ENCODE assay signal across 9 cellular contexts in genomic region chr11:47924184-47924671, GRCh38. TPM values are rescaled to one million over a fixed set of nuclear protein-coding genes. Genes with fewer than 3 reads are reported as not detected.
DNase-seq lines count a peak whose midpoint lies in the region; ATAC-seq and TF ChIP-seq lines count a peak whose summit lies in the region.
"Had no signal": no experiment of that assay in that cellular context is flagged by ENCODE, and none has a peak within 500 bp of the region (broad histone marks: within the 10 kb centered on the region; RNA-seq: fewer than 3 reads in every experiment).

No MANE protein-coding gene starts in this region.

- H3K27me3 Mint-ChIP-seq in activated naive CD4-positive, alpha-beta T cell treated with anti-CD3 and anti-CD28 coated beads, Interleukin-2, amount 50 U/mL, for 24 hours: no peaks in the 10 kb centered on the region
- H3K27me3 Mint-ChIP-seq in type B pancreatic cell: no peaks in the 10 kb centered on the region
- H3K27me3 Mint-ChIP-seq: activated CD8-positive, alpha-beta memory T cell treated with anti-CD3 and anti-CD28 coated beads, Interleukin-2, amount 10 ng/mL, durations not matched to agents 7 days and 5 days had no signal

- H3K27ac Mint-ChIP-seq in activated naive CD4-positive, alpha-beta T cell treated with anti-CD3 and anti-CD28 coated beads, Interleukin-2, amount 50 U/mL, for 24 hours: peak overlapping the region; percentile 43
- peak overlapping the region; percentile 77 for H3K27ac Mint-ChIP-seq in type B pancreatic cell
- H3K27ac Mint-ChIP-seq: activated CD8-positive, alpha-beta memory T cell treated with anti-CD3 and anti-CD28 coated beads, Interleukin-2, amount 10 ng/mL, durations not matched to agents 7 days and 5 days had no signal

- H3K4me3 Mint-ChIP-seq in activated naive CD4-positive, alpha-beta T cell treated with anti-CD3 and anti-CD28 coated beads, Interleukin-2, amount 50 U/mL, for 24 hours: no peak overlapping the region
- no peak overlapping the region for H3K4me3 Mint-ChIP-seq in type B pancreatic cell
- H3K4me3 Mint-ChIP-seq: activated CD8-positive, alpha-beta memory T cell treated with anti-CD3 and anti-CD28 coated beads, Interleukin-2, amount 10 ng/mL, durations not matched to agents 7 days and 5 days had no signal

- no peak for ATAC-seq in GM18858 (IDR thresholded peaks at IDR 0.05; ENCODE audit: unreplicated experiment)
- ATAC-seq: activated CD8-positive, alpha-beta memory T cell treated with anti-CD3 and anti-CD28 coated beads, Interleukin-2, amount 10 ng/mL, durations not matched to agents 7 days and 5 days had no signal

- H3K4me1 Mint-ChIP-seq in activated naive CD4-positive, alpha-beta T cell treated with anti-CD3 and anti-CD28 coated beads, Interleukin-2, amount 50 U/mL, for 24 hours: peaks cover 47% of the 10 kb centered on the region
- peaks cover 10% of the 10 kb centered on the region for H3K4me1 Mint-ChIP-seq in type B pancreatic cell (ENCODE audit: unreplicated experiment)

- no peaks in the 10 kb centered on the region for H3K36me3 Mint-ChIP-seq in activated naive CD4-positive, alpha-beta T cell treated with anti-CD3 and anti-CD28 coated beads, Interleukin-2, amount 50 U/mL, for 24 hours
- H3K36me3 Mint-ChIP-seq in type B pancreatic cell: no peaks in the 10 kb centered on the region
- H3K36me3 Mint-ChIP-seq: activated CD8-positive, alpha-beta memory T cell treated with anti-CD3 and anti-CD28 coated beads, Interleukin-2, amount 10 ng/mL, durations not matched to agents 7 days and 5 days had no signal

- no peaks in the 10 kb centered on the region for H3K9me3 Mint-ChIP-seq in activated naive CD4-positive, alpha-beta T cell treated with anti-CD3 and anti-CD28 coated beads, Interleukin-2, amount 50 U/mL, for 24 hours
- no peaks in the 10 kb centered on the region for H3K9me3 Mint-ChIP-seq in type B pancreatic cell

- no peak for DNase-seq in activated naive CD4-positive, alpha-beta T cell treated with anti-CD3 and anti-CD28 coated beads, Interleukin-2, amount 50 U/mL, for 16 hours
- DNase-seq in SW480 (ENCODE audit: low spot score) (peak; percentile 97), kidney glomerular epithelial cell (lab: John Stamatoyannopoulos, UW) (peak; percentile 92), type B pancreatic cell (ENCODE audit: extremely low spot score, unreplicated experiment) (no peak), NCI-H446 treated with DMSO at 0.1 percent for 48 hours (lab: John Stamatoyannopoulos, UW) (no peak), GF-D8 (lab: John Stamatoyannopoulos, UW) (no peak)
- DNase-seq: activated CD8-positive, alpha-beta memory T cell treated with anti-CD3 and anti-CD28 coated beads, Interleukin-2, amount 10 ng/mL, durations not matched to agents 7 days and 5 days had no signal

- TF ChIP-seq CTCF in type B pancreatic cell (conservative IDR thresholded peaks at IDR 0.05): no peak

RNA-seq across cellular contexts. Expression of gene PTPRJ, which starts 56.1 kb away (rescaled TPM):
- 18.6 and 21.6 TPM in 2 replicates for total RNA-seq in type B pancreatic cell (ENCODE audit: low replicate concordance)

Comparison
In these comparisons a context has a peak if more than half of its experiments do, and no peak if none do; other contexts are left out.
1. DNase-seq: peak in SW480 (single experiment) and kidney glomerular epithelial cell (single experiment); none in activated naive CD4-positive, alpha-beta T cell treated with anti-CD3 and anti-CD28 coated beads, Interleukin-2, amount 50 U/mL, for 16 hours (single experiment), type B pancreatic cell (single experiment), NCI-H446 treated with DMSO at 0.1 percent for 48 hours (single experiment) and GF-D8 (single experiment).